21 cellular contexts compared by ENCODE assay signal in genomic region chr3:144463916-144464315, GRCh38.
DNase-seq lines count a peak whose midpoint lies in the region; ATAC-seq and TF ChIP-seq lines count a peak whose summit lies in the region.
"Had no signal": no experiment of that assay in that cellular context is flagged by ENCODE, and none has a peak within 500 bp of the region (broad histone marks: within the 10 kb centered on the region; RNA-seq: fewer than 3 reads in every experiment).

No MANE protein-coding gene starts in this region.

- H3K4me1 Mint-ChIP-seq in glutamatergic neuron (ENCODE audit: low read depth, unreplicated experiment) = peaks cover 3% of the 10 kb centered on the region
- H3K4me1 Mint-ChIP-seq: CD14-positive monocyte had no signal

- no peak overlapping the region for H3K9ac ChIP-seq in SK-N-MC (ENCODE audit: insufficient read length)

- H3K27ac Mint-ChIP-seq in glutamatergic neuron (ENCODE audit: unreplicated experiment) = peak overlapping the region; percentile 33
- H3K27ac Mint-ChIP-seq: CD14-positive monocyte; T-helper 1 cell treated with Interleukin-12 subunit alpha and Interleukin-12 subunit beta and Interleukin-4 antibody, amounts not matched to agents 30 μg/mL and 1 μg/mL, for 36 hours had no signal

- H3K4me3 Mint-ChIP-seq in glutamatergic neuron (ENCODE audit: unreplicated experiment) = no peak overlapping the region
- H3K4me3 Mint-ChIP-seq: CD14-positive monocyte; T-helper 1 cell treated with Interleukin-12 subunit alpha and Interleukin-12 subunit beta and Interleukin-4 antibody, amounts not matched to agents 30 μg/mL and 1 μg/mL, for 36 hours had no signal

- no peak for ATAC-seq in HG02798 (IDR thresholded peaks at IDR 0.05; ENCODE audit: poor library complexity, unreplicated experiment)
- ATAC-seq in omental fat pad (ENCODE audit: low FRiP score) = no peak
- ATAC-seq: PC-3 had no signal

- H3K36me3 Mint-ChIP-seq in glutamatergic neuron (ENCODE audit: unreplicated experiment) = no peaks in the 10 kb centered on the region
- H3K36me3 Mint-ChIP-seq: CD14-positive monocyte had no signal

- no peaks in the 10 kb centered on the region for H3K9me3 Mint-ChIP-seq in glutamatergic neuron (ENCODE audit: unreplicated experiment)
- H3K9me3 Mint-ChIP-seq: T-helper 1 cell treated with Interleukin-12 subunit alpha and Interleukin-12 subunit beta and Interleukin-4 antibody, amounts not matched to agents 30 μg/mL and 1 μg/mL, for 36 hours had no signal

- no peaks in the 10 kb centered on the region for H3K9me3 ChIP-seq in SK-N-MC (ENCODE audit: low read depth, low read length)

- peak; percentile 4 for DNase-seq in DMS53 (lab: John Stamatoyannopoulos, UW)
- DNase-seq in DMS53 treated with DMSO at 0.1 percent for 48 hours (lab: John Stamatoyannopoulos, UW; ENCODE audit: unreplicated experiment) = no peak
- DNase-seq in LHCN-M2 (ENCODE audit: low read depth) = peak; percentile 1
- no peak for DNase-seq in SK-N-MC (ENCODE audit: low read depth, low spot score)
- no peak for DNase-seq in glutamatergic neuron
- no peak for DNase-seq in SW 1271 (lab: John Stamatoyannopoulos, UW)
- DNase-seq in omental fat pad (ENCODE audit: low spot score) = no peak
- DNase-seq: HCEC 1CT, Kasumi-1, NCI-H1105 treated with DMSO at 0.1 percent for 48 hours, NCI-H187, NCI-H2107, NCI-H345, NCI-H526 treated with DMSO at 0.1 percent for 48 hours, PC-3, RPMI8226, SHP77 treated with DMSO at 0.1 percent for 48 hours had no signal

- no peaks in the 10 kb centered on the region for H3K36me3 ChIP-seq in SK-N-MC (ENCODE audit: insufficient read depth, low read length)

- no peaks in the 10 kb centered on the region for H3K27me3 Mint-ChIP-seq in glutamatergic neuron (ENCODE audit: unreplicated experiment)

- H3K27ac ChIP-seq in SK-N-MC = peak overlapping the region; percentile 59
- H3K27ac ChIP-seq: 22Rv1 had no signal

- no peak overlapping the region for H3K4me3 ChIP-seq in SK-N-MC

- TF ChIP-seq CTCF in glutamatergic neuron (IDR thresholded peaks at IDR 0.05; ENCODE audit: partially characterized antibody, unreplicated experiment) (no peak), omental fat pad (IDR thresholded peaks at IDR 0.05) (no peak)

Comparison
In these comparisons a context has a peak if more than half of its experiments do, and no peak if none do; other contexts are left out.
1. DNase-seq: peak in DMS53 (single experiment) and LHCN-M2 (single experiment); none in DMS53 treated with DMSO at 0.1 percent for 48 hours (single experiment), SK-N-MC (single experiment), glutamatergic neuron (single experiment), SW 1271 (0 of 2) and omental fat pad (single experiment).